23 cellular contexts compared by ENCODE assay signal in genomic region chr7:91137969-91138368, GRCh38.
"Had no signal": no experiment of that assay in that cellular context is flagged by ENCODE, and none has a peak within 500 bp of the region (broad histone marks: within the 10 kb centered on the region; RNA-seq: fewer than 3 reads in every experiment).

No MANE protein-coding gene starts in this region.

- H3K27me3 ChIP-seq: left lung, pancreas, sigmoid colon, spleen, tibial nerve, uterus had no signal

- H3K27ac ChIP-seq: left lung, pancreas, prostate gland, sigmoid colon, spleen, tibial nerve, uterus had no signal

- H3K27ac Mint-ChIP-seq: naive thymus-derived CD4-positive, alpha-beta T cell; natural killer cell treated with Interleukin-12 subunit alpha and Interleukin-12 subunit beta and Interleukin-15 and Interleukin-18, amount 100 ng/mL, for 72 hours; stimulated activated effector memory CD8-positive, alpha-beta T cell treated with anti-CD3 and anti-CD28 coated beads, Interleukin-12 subunit alpha, Interleukin-12 subunit beta, amount 100 ng/mL, for 72 hours; stimulated activated naive CD8-positive, alpha-beta T cell treated with anti-CD3 and anti-CD28 coated beads, Interleukin-15, Interleukin-2, amounts not matched to agents 100 ng/mL and 50 ng/mL, for 24 hours; type B pancreatic cell had no signal

- ATAC-seq: left cardiac atrium; left lung; naive thymus-derived CD4-positive, alpha-beta T cell; natural killer cell treated with Interleukin-12 subunit alpha and Interleukin-12 subunit beta and Interleukin-15 and Interleukin-18, amount 100 ng/mL, for 72 hours; stimulated activated effector memory CD8-positive, alpha-beta T cell treated with anti-CD3 and anti-CD28 coated beads, Interleukin-12 subunit alpha, Interleukin-12 subunit beta, amount 100 ng/mL, for 72 hours had no signal

- H3K4me1 Mint-ChIP-seq: stimulated activated effector memory CD8-positive, alpha-beta T cell treated with anti-CD3 and anti-CD28 coated beads, Interleukin-12 subunit alpha, Interleukin-12 subunit beta, amount 100 ng/mL, for 72 hours had no signal

- H3K9me3 ChIP-seq: left lung, mucosa of descending colon, pancreas, prostate gland, sigmoid colon, spleen, tibial nerve, uterus had no signal

- H3K36me3 Mint-ChIP-seq: naive thymus-derived CD4-positive, alpha-beta T cell; stimulated activated effector memory CD8-positive, alpha-beta T cell treated with anti-CD3 and anti-CD28 coated beads, Interleukin-12 subunit alpha, Interleukin-12 subunit beta, amount 100 ng/mL, for 72 hours; type B pancreatic cell had no signal

- H3K9me3 Mint-ChIP-seq: natural killer cell treated with Interleukin-12 subunit alpha and Interleukin-12 subunit beta and Interleukin-15 and Interleukin-18, amount 100 ng/mL, for 72 hours; neural crest cell; stimulated activated naive CD8-positive, alpha-beta T cell treated with anti-CD3 and anti-CD28 coated beads, Interleukin-15, Interleukin-2, amounts not matched to agents 100 ng/mL and 50 ng/mL, for 24 hours; type B pancreatic cell had no signal

- H3K4me3 ChIP-seq: left lung, lung, mucosa of descending colon, pancreas, prostate gland, sigmoid colon, spleen, tibial nerve, uterus had no signal

- H3K4me3 Mint-ChIP-seq: naive thymus-derived CD4-positive, alpha-beta T cell; natural killer cell treated with Interleukin-12 subunit alpha and Interleukin-12 subunit beta and Interleukin-15 and Interleukin-18, amount 100 ng/mL, for 72 hours; stimulated activated effector memory CD8-positive, alpha-beta T cell treated with anti-CD3 and anti-CD28 coated beads, Interleukin-12 subunit alpha, Interleukin-12 subunit beta, amount 100 ng/mL, for 72 hours; stimulated activated naive CD8-positive, alpha-beta T cell treated with anti-CD3 and anti-CD28 coated beads, Interleukin-15, Interleukin-2, amounts not matched to agents 100 ng/mL and 50 ng/mL, for 24 hours; type B pancreatic cell had no signal

- H3K36me3 ChIP-seq: left lung, pancreas, prostate gland, sigmoid colon, spleen, tibial nerve, uterus had no signal

- H3K4me1 ChIP-seq: left lung, pancreas, prostate gland, sigmoid colon, tibial nerve, uterus had no signal

- H3K27me3 Mint-ChIP-seq: natural killer cell treated with Interleukin-12 subunit alpha and Interleukin-12 subunit beta and Interleukin-15 and Interleukin-18, amount 100 ng/mL, for 72 hours; stimulated activated naive CD8-positive, alpha-beta T cell treated with anti-CD3 and anti-CD28 coated beads, Interleukin-15, Interleukin-2, amounts not matched to agents 100 ng/mL and 50 ng/mL, for 24 hours had no signal

- DNase-seq: hippocampal formation; left cardiac atrium; left lung; midbrain; naive thymus-derived CD4-positive, alpha-beta T cell; posterior cingulate gyrus; sigmoid colon; small intestine; spleen; stimulated activated CD4-positive, alpha-beta T cell treated with anti-CD3 and anti-CD28 coated beads, Interleukin-4, amount 100 ng/mL, for 24 hours; stimulated activated naive CD4-positive, alpha-beta T cell; substantia nigra; uterus had no signal
